8 cellular contexts compared by ENCODE assay signal in genomic region chr20:50335105-50335504, GRCh38.
DNase-seq lines count a peak whose midpoint lies in the region; ATAC-seq, FAIRE-seq and TF ChIP-seq lines count a peak whose summit lies in the region.

No MANE protein-coding gene starts in this region.

- H4K20me1 ChIP-seq in SU-DHL-6 (ENCODE audit: low read depth, low read length) (no peaks in the 10 kb centered on the region), keratinocyte (ENCODE audit: control insufficient read depth, extremely low read depth, insufficient read depth, low read length) (no peaks in the 10 kb centered on the region)

- H3K9me3 ChIP-seq in SU-DHL-6 (ENCODE audit: insufficient read depth, low read length) (no peaks in the 10 kb centered on the region), keratinocyte (ENCODE audit: control insufficient read depth, low read depth, low read length) (no peaks in the 10 kb centered on the region)

- H3K27me3 ChIP-seq in SU-DHL-6 (ENCODE audit: low read length) = no peaks in the 10 kb centered on the region
- no peaks in the 10 kb centered on the region for H3K27me3 ChIP-seq in keratinocyte (ENCODE audit: control insufficient read depth, extremely low read depth, insufficient read depth, low read length)

- no peaks in the 10 kb centered on the region for H3K9me1 ChIP-seq in keratinocyte (ENCODE audit: control insufficient read depth, extremely low read depth, insufficient read depth, low read length)

- DNase-seq in NCI-H1105 (lab: John Stamatoyannopoulos, UW) (peak; percentile 26), keratinocyte (ENCODE audit: low read depth, low spot score) (no peak), mucosa of gallbladder (ENCODE audit: low spot score) (no peak), AG08396 (ENCODE audit: low spot score) (no peak), nucleus accumbens (lab: John Stamatoyannopoulos, UW) (no peak)
- no peak for DNase-seq in activated CD8-positive, alpha-beta memory T cell treated with anti-CD3 and anti-CD28 coated beads for 24 hours

- no peaks in the 10 kb centered on the region for H3K79me2 ChIP-seq in SU-DHL-6 (ENCODE audit: insufficient read depth, low read length)
- no peaks in the 10 kb centered on the region for H3K79me2 ChIP-seq in keratinocyte (ENCODE audit: control insufficient read depth, insufficient read depth, low read length)

- H3K36me3 ChIP-seq in SU-DHL-6 (ENCODE audit: low read length) (no peaks in the 10 kb centered on the region), keratinocyte (ENCODE audit: control insufficient read depth in 2 of 2, extremely low read depth in 1 of 2, insufficient read depth in 2 of 2, low read length in 2 of 2) (no peaks in the 10 kb centered on the region)

- dilution Hi-C loops in keratinocyte (cut with MboI; ENCODE audit: extremely low pct_ligation_motif_present, low sequenced_read_pairs) = no loop called here

- FAIRE-seq in keratinocyte (lab: Jason Lieb, UNC) = no peak

- H3F3A ChIP-seq in SU-DHL-6 (ENCODE audit: insufficient read depth) = no peaks in the 10 kb centered on the region

- H3K9ac ChIP-seq in SU-DHL-6 (ENCODE audit: low read length) = no peak overlapping the region
- H3K9ac ChIP-seq in keratinocyte (ENCODE audit: control insufficient read depth, extremely low read depth, insufficient read depth, low read length) = peak overlapping the region; percentile 37

- H3K27ac ChIP-seq in SU-DHL-6 (ENCODE audit: low read depth, low read length) = no peak overlapping the region
- peak overlapping the region; percentile 92 for H3K27ac ChIP-seq in keratinocyte (ENCODE audit: control insufficient read depth, insufficient read depth, low read length)

- no peaks in the 10 kb centered on the region for H3K9me2 ChIP-seq in SU-DHL-6 (replicated peaks; ENCODE audit: insufficient read depth, low read length)

- no peak overlapping the region for H2AFZ ChIP-seq in SU-DHL-6 (ENCODE audit: low read depth, low read length, severe bottlenecking)
- H2AFZ ChIP-seq in keratinocyte (ENCODE audit: control insufficient read depth, low read length) = no peak overlapping the region

- no peak overlapping the region for H3K4me3 ChIP-seq in SU-DHL-6 (ENCODE audit: insufficient read depth, low read length, poor library complexity, severe bottlenecking)
- H3K4me3 ChIP-seq in keratinocyte (ENCODE audit: control insufficient read depth in 2 of 3, extremely low read depth in 1 of 3, insufficient read depth in 2 of 3, low read depth in 1 of 3, low read length in 3 of 3) = peak overlapping the region in 1 of 3 experiments; percentile 19

- no peak for TF ChIP-seq CTCF in SU-DHL-6 (IDR thresholded peaks at IDR 0.05; ENCODE audit: insufficient read depth, low read length, poor library complexity, severe bottlenecking)
- TF ChIP-seq CTCF in keratinocyte (optimal IDR thresholded peaks at IDR 0.05 in 1 of 3, IDR thresholded peaks at IDR 0.05 in 1 of 3, conservative IDR thresholded peaks at IDR 0.05 in 1 of 3; ENCODE audit: extremely low read depth in 1 of 3, insufficient read depth in 2 of 3, low read length in 3 of 3) = no peak

- ATAC-seq in GM18519 (IDR thresholded peaks at IDR 0.05; ENCODE audit: low FRiP score, unreplicated experiment) = peak; percentile 56

- peaks cover 32% of the 10 kb centered on the region for H3K4me1 ChIP-seq in keratinocyte (ENCODE audit: control insufficient read depth, extremely low read depth, insufficient read depth, low read length)

- H3K4me2 ChIP-seq in SU-DHL-6 (ENCODE audit: low read depth, low read length, poor library complexity, severe bottlenecking) = peak overlapping the region; percentile 21
- peak overlapping the region; percentile 60 for H3K4me2 ChIP-seq in keratinocyte (ENCODE audit: control insufficient read depth, extremely low read depth, insufficient read depth, low read depth, low read length)
